ENCODE assay signal across 22 cellular contexts in the genomic region with DNA sequence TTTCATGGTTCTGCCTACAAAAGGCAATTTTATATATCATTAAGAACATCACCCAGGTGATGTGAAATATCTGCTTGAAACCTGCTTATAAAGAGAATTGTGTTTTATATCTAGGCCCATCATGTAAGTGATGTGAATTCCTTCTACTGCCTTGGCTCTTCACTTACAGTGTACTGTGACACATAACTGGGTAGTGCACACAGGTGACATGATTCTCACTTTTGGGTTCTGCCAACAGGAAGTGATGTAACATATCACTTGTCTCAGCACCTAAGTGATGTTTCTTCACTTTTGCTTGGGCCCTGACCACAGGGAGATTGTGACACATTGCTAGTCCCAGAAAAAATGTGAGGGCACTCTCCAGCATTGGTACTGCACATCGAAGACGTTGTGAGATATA.
A peak's percentile ranks its signal among the peaks of the same experiment; 100 is the strongest.
DNase-seq lines count a peak whose midpoint lies in the region; ATAC-seq and TF ChIP-seq lines count a peak whose summit lies in the region.
"Had no signal": no experiment of that assay in that cellular context is flagged by ENCODE, and none has a peak within 500 bp of the region (broad histone marks: within the 10 kb centered on the region; RNA-seq: fewer than 3 reads in every experiment).

No MANE protein-coding gene starts in this region.

- CTCF ChIA-PET in activated CD8-positive, alpha-beta T cell treated with anti-CD3 and anti-CD28 coated beads for 36 hours (lab: Charles Lee) = no interaction called here
- CTCF ChIA-PET in activated CD8-positive, alpha-beta T cell treated with anti-CD3 and anti-CD28 coated beads, Interleukin-2, amount 10 ng/mL, durations not matched to agents 7 days and 5 days (lab: Charles Lee) = no interaction called here

- POLR2A ChIA-PET in activated CD8-positive, alpha-beta T cell treated with anti-CD3 and anti-CD28 coated beads for 36 hours (lab: Charles Lee) = no interaction called here
- POLR2A ChIA-PET in activated CD8-positive, alpha-beta T cell treated with anti-CD3 and anti-CD28 coated beads, Interleukin-2, amount 10 ng/mL, durations not matched to agents 7 days and 5 days (lab: Charles Lee) = no interaction called here

- no peaks in the 10 kb centered on the region for H3K27me3 Mint-ChIP-seq in activated CD8-positive, alpha-beta T cell treated with anti-CD3 and anti-CD28 coated beads for 36 hours
- H3K27me3 Mint-ChIP-seq in activated CD8-positive, alpha-beta T cell treated with anti-CD3 and anti-CD28 coated beads, Interleukin-2, amount 10 ng/mL, durations not matched to agents 7 days and 5 days (ENCODE audit: low read depth) = no peaks in the 10 kb centered on the region
- H3K27me3 Mint-ChIP-seq in activated T-helper 17 cell treated with anti-CD3 and anti-CD28 coated beads, Interleukin-2, amount 50 U/mL, for 72 hours = no peaks in the 10 kb centered on the region
- H3K27me3 Mint-ChIP-seq: CD4-positive, alpha-beta T cell; CD8-positive, alpha-beta memory T cell had no signal

- DNase-seq in SKM-1 treated with dmso at 0.1 percent for 144 hours (lab: John Stamatoyannopoulos, UW; ENCODE audit: unreplicated experiment) (peak; percentile 51), SKM-1 (lab: John Stamatoyannopoulos, UW; ENCODE audit: unreplicated experiment) (no peak)
- DNase-seq in activated CD8-positive, alpha-beta T cell treated with anti-CD3 and anti-CD28 coated beads for 36 hours = peak; percentile 1
- DNase-seq in activated CD8-positive, alpha-beta T cell treated with anti-CD3 and anti-CD28 coated beads, Interleukin-2, amount 10 ng/mL, durations not matched to agents 7 days and 5 days = no peak
- DNase-seq: 8988T; ACHN; AML-193; BE2C; CD4-positive, alpha-beta T cell; CD8-positive, alpha-beta memory T cell; DMS 273 treated with DMSO at 0.1 percent for 48 hours; DMS79; EL; GDM1; H9 had no signal

- H3K9me3 Mint-ChIP-seq in activated CD8-positive, alpha-beta T cell treated with anti-CD3 and anti-CD28 coated beads for 36 hours = no peaks in the 10 kb centered on the region
- H3K9me3 Mint-ChIP-seq in activated CD8-positive, alpha-beta T cell treated with anti-CD3 and anti-CD28 coated beads, Interleukin-2, amount 10 ng/mL, durations not matched to agents 7 days and 5 days (ENCODE audit: insufficient read depth) = no peaks in the 10 kb centered on the region
- no peaks in the 10 kb centered on the region for H3K9me3 Mint-ChIP-seq in activated T-helper 17 cell treated with anti-CD3 and anti-CD28 coated beads, Interleukin-2, amount 50 U/mL, for 72 hours
- H3K9me3 Mint-ChIP-seq: CD4-positive, alpha-beta T cell; CD8-positive, alpha-beta memory T cell; H9 had no signal

- no peaks in the 10 kb centered on the region for H3K4me1 Mint-ChIP-seq in activated CD8-positive, alpha-beta T cell treated with anti-CD3 and anti-CD28 coated beads for 36 hours (ENCODE audit: low read depth)
- H3K4me1 Mint-ChIP-seq in activated CD8-positive, alpha-beta T cell treated with anti-CD3 and anti-CD28 coated beads, Interleukin-2, amount 10 ng/mL, durations not matched to agents 7 days and 5 days (ENCODE audit: low read depth) = no peaks in the 10 kb centered on the region
- H3K4me1 Mint-ChIP-seq in activated T-helper 17 cell treated with anti-CD3 and anti-CD28 coated beads, Interleukin-2, amount 50 U/mL, for 72 hours = no peaks in the 10 kb centered on the region
- H3K4me1 Mint-ChIP-seq: CD14-positive monocyte; CD8-positive, alpha-beta memory T cell; GM23338; H9 had no signal

- H3K4me3 Mint-ChIP-seq in activated CD8-positive, alpha-beta T cell treated with anti-CD3 and anti-CD28 coated beads for 36 hours = no peak overlapping the region
- no peak overlapping the region for H3K4me3 Mint-ChIP-seq in activated CD8-positive, alpha-beta T cell treated with anti-CD3 and anti-CD28 coated beads, Interleukin-2, amount 10 ng/mL, durations not matched to agents 7 days and 5 days
- no peak overlapping the region for H3K4me3 Mint-ChIP-seq in activated T-helper 17 cell treated with anti-CD3 and anti-CD28 coated beads, Interleukin-2, amount 50 U/mL, for 72 hours
- H3K4me3 Mint-ChIP-seq: CD14-positive monocyte; CD4-positive, alpha-beta T cell; CD8-positive, alpha-beta memory T cell; GM23338; H9 had no signal

- H3K27ac Mint-ChIP-seq in activated CD8-positive, alpha-beta T cell treated with anti-CD3 and anti-CD28 coated beads for 36 hours = no peak overlapping the region
- no peak overlapping the region for H3K27ac Mint-ChIP-seq in activated CD8-positive, alpha-beta T cell treated with anti-CD3 and anti-CD28 coated beads, Interleukin-2, amount 10 ng/mL, durations not matched to agents 7 days and 5 days
- no peak overlapping the region for H3K27ac Mint-ChIP-seq in activated T-helper 17 cell treated with anti-CD3 and anti-CD28 coated beads, Interleukin-2, amount 50 U/mL, for 72 hours
- H3K27ac Mint-ChIP-seq: CD14-positive monocyte; CD4-positive, alpha-beta T cell; CD8-positive, alpha-beta memory T cell; GM23338; H9 had no signal

- ATAC-seq in activated CD8-positive, alpha-beta T cell treated with anti-CD3 and anti-CD28 coated beads for 36 hours = no peak
- ATAC-seq in activated CD8-positive, alpha-beta T cell treated with anti-CD3 and anti-CD28 coated beads, Interleukin-2, amount 10 ng/mL, durations not matched to agents 7 days and 5 days = no peak
- peak; percentile 60 for ATAC-seq in activated T-helper 17 cell treated with anti-CD3 and anti-CD28 coated beads, Interleukin-2, amount 50 U/mL, for 72 hours (replicated peaks)
- ATAC-seq in GM21381 (IDR thresholded peaks at IDR 0.05; ENCODE audit: unreplicated experiment) = no peak
- ATAC-seq: A549, GM12878, GM23338, HCT116 had no signal

- H3K36me3 Mint-ChIP-seq in activated CD8-positive, alpha-beta T cell treated with anti-CD3 and anti-CD28 coated beads for 36 hours (ENCODE audit: low read depth) = no peaks in the 10 kb centered on the region
- no peaks in the 10 kb centered on the region for H3K36me3 Mint-ChIP-seq in activated CD8-positive, alpha-beta T cell treated with anti-CD3 and anti-CD28 coated beads, Interleukin-2, amount 10 ng/mL, durations not matched to agents 7 days and 5 days (ENCODE audit: low read depth)
- no peaks in the 10 kb centered on the region for H3K36me3 Mint-ChIP-seq in activated T-helper 17 cell treated with anti-CD3 and anti-CD28 coated beads, Interleukin-2, amount 50 U/mL, for 72 hours (ENCODE audit: low read depth)
- H3K36me3 Mint-ChIP-seq: CD14-positive monocyte; CD8-positive, alpha-beta memory T cell had no signal

- TF ChIP-seq CTCF in activated CD8-positive, alpha-beta T cell treated with anti-CD3 and anti-CD28 coated beads for 36 hours (IDR thresholded peaks at IDR 0.05) = no peak

- intact Hi-C loops in activated CD8-positive, alpha-beta T cell treated with anti-CD3 and anti-CD28 coated beads for 36 hours (cut with micrococcal nuclease) = no loop called here

Comparison
In these comparisons a context has a peak if more than half of its experiments do, and no peak if none do; other contexts are left out.
1. DNase-seq: peak in SKM-1 treated with dmso at 0.1 percent for 144 hours (single experiment) and activated CD8-positive, alpha-beta T cell treated with anti-CD3 and anti-CD28 coated beads for 36 hours (single experiment); none in SKM-1 (single experiment) and activated CD8-positive, alpha-beta T cell treated with anti-CD3 and anti-CD28 coated beads, Interleukin-2, amount 10 ng/mL, durations not matched to agents 7 days and 5 days (single experiment).